25 cellular contexts compared by ENCODE assay signal in the genomic region with DNA sequence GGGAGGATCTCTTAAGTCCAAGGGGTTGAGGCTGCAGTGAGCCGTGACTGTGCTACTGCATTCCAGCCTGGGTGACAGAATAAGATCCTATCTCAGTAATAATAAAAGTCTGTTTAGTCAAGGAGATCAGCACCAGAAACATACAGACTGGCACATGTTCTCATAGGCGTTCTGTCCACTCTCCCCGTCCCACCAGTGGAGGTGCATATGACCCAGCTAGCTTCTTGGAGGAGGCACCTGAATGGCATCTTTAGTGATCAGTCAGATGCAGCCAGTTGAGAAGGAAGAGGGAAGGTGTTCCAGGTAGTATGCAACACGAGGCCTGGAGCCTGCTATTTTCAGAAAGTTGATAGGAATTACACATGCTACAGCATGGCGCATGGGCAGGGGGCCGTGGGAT. TPM values are rescaled to one million over a fixed set of nuclear protein-coding genes. Genes with fewer than 3 reads are reported as not detected.
DNase-seq lines count a peak whose midpoint lies in the region; ATAC-seq and TF ChIP-seq lines count a peak whose summit lies in the region.
"Had no signal": no experiment of that assay in that cellular context is flagged by ENCODE, and none has a peak within 500 bp of the region (broad histone marks: within the 10 kb centered on the region; RNA-seq: fewer than 3 reads in every experiment).

No MANE protein-coding gene starts in this region.

- no peaks in the 10 kb centered on the region for H3K27me3 ChIP-seq in HL-60 (ENCODE audit: insufficient read depth, poor library complexity, severe bottlenecking)
- H3K27me3 ChIP-seq in neutrophil: no peaks in the 10 kb centered on the region
- H3K27me3 ChIP-seq in GM23248 (replicated peaks; ENCODE audit: insufficient read depth): no peaks in the 10 kb centered on the region
- H3K27me3 ChIP-seq: sigmoid colon had no signal

- no peaks in the 10 kb centered on the region for H3K79me2 ChIP-seq in GM23248 (ENCODE audit: insufficient read depth)

- H3K4me1 Mint-ChIP-seq in T-helper 1 cell treated with Interleukin-12 subunit alpha and Interleukin-12 subunit beta and Interleukin-4 antibody, amounts not matched to agents 30 μg/mL and 1 μg/mL, for 36 hours (ENCODE audit: low read depth): peaks cover 37% of the 10 kb centered on the region
- H3K4me1 Mint-ChIP-seq in effector memory CD8-positive, alpha-beta T cell (ENCODE audit: low read depth in 2 of 2): peaks cover 62 to 76% of the 10 kb centered on the region in 2 donors
- H3K4me1 Mint-ChIP-seq in activated T-helper 2 cell treated with anti-CD3 and anti-CD28 coated beads, Interferon-gamma antibody, Interleukin-2, Interleukin-4, amounts not matched to agents 10 μg/mL and 5 μg/mL and 100 μg/mL, durations not matched to agents 14 hours and 24 hours and 36 hours (ENCODE audit: low read depth): peaks cover 24% of the 10 kb centered on the region

- TF ChIP-seq CTCF in HL-60 (IDR thresholded peaks at IDR 0.05; ENCODE audit: insufficient read depth, low read length) (no peak), neutrophil (IDR thresholded peaks at IDR 0.05) (no peak)

- H3K4me3 ChIP-seq in HL-60 (replicated peaks; ENCODE audit: insufficient read depth, low read length) (no peak overlapping the region), neutrophil (ENCODE audit: low read depth in 1 of 2, low read length in 1 of 2) (peak overlapping the region; percentile 49 to 59), GM23248 (no peak overlapping the region)
- H3K4me3 ChIP-seq: psoas muscle, sigmoid colon had no signal

- 69 to 76% methylated on average over 6 of the region's 6 CpGs for WGBS in GM23248 (ENCODE audit: low coverage in 1 of 2, low lambda C conversion rate in 2 of 2, missing lambda C conversion rate in 2 of 2), 2 experiments

- H3K36me3 ChIP-seq in neutrophil (peaks cover 9% of the 10 kb centered on the region), GM23248 (ENCODE audit: low read depth) (no peaks in the 10 kb centered on the region)

- peak overlapping the region; percentile 7 for H3K27ac Mint-ChIP-seq in T-helper 1 cell treated with Interleukin-12 subunit alpha and Interleukin-12 subunit beta and Interleukin-4 antibody, amounts not matched to agents 30 μg/mL and 1 μg/mL, for 36 hours
- H3K27ac Mint-ChIP-seq in effector memory CD8-positive, alpha-beta T cell: peak overlapping the region; percentile 93 to 95
- no peak overlapping the region for H3K27ac Mint-ChIP-seq in activated T-helper 2 cell treated with anti-CD3 and anti-CD28 coated beads, Interferon-gamma antibody, Interleukin-2, Interleukin-4, amounts not matched to agents 10 μg/mL and 5 μg/mL and 100 μg/mL, durations not matched to agents 14 hours and 24 hours and 36 hours
- H3K27ac Mint-ChIP-seq: memory B cell had no signal

- DNase-seq in T-helper 1 cell: no peak
- DNase-seq in HL-60 (ENCODE audit: low read depth in 1 of 2, low spot score in 1 of 2): no peak
- DNase-seq in effector memory CD8-positive, alpha-beta T cell: no peak
- DNase-seq in SW480 (ENCODE audit: low spot score): no peak
- DNase-seq in GM23248: no peak
- DNase-seq in activated T-helper 2 cell treated with anti-CD3 and anti-CD28 coated beads, Interferon-gamma antibody, Interleukin-2, Interleukin-4, amounts not matched to agents 10 μg/mL and 5 μg/mL and 100 μg/mL, durations not matched to agents 14 hours and 24 hours and 36 hours (ENCODE audit: low spot score): no peak
- DNase-seq: activated naive CD4-positive, alpha-beta T cell treated with anti-CD3 and anti-CD28 coated beads, Interleukin-2, amount 50 U/mL, for 16 hours; activated T-cell treated with anti-CD3 and anti-CD28 coated beads, Interleukin-2, amount 50 U/mL, for 4 hours; anterior cingulate cortex; NCI-H1105; NCI-H187 treated with DMSO at 0.1 percent for 48 hours; NCI-H524 treated with DMSO at 0.1 percent for 48 hours; NK-92 treated with Interleukin-12 subunit alpha and Interleukin-12 subunit beta, amount 100 ng/mL, for 24 hours; occipital lobe; psoas muscle; SHP77; sigmoid colon; stimulated activated CD4-positive, alpha-beta T cell treated with anti-CD3 and anti-CD28 coated beads, Interleukin-15, amount 100 ng/mL, for 24 hours; stimulated activated naive CD4-positive, alpha-beta T cell treated with Interleukin-2 at 50 U/mL for 16 hours had no signal

- peaks cover 28% of the 10 kb centered on the region for H3K9me3 Mint-ChIP-seq in T-helper 1 cell treated with Interleukin-12 subunit alpha and Interleukin-12 subunit beta and Interleukin-4 antibody, amounts not matched to agents 30 μg/mL and 1 μg/mL, for 36 hours
- H3K9me3 Mint-ChIP-seq in effector memory CD8-positive, alpha-beta T cell: peaks cover 9 to 18% of the 10 kb centered on the region in 2 donors
- peaks cover 27% of the 10 kb centered on the region for H3K9me3 Mint-ChIP-seq in activated T-helper 2 cell treated with anti-CD3 and anti-CD28 coated beads, Interferon-gamma antibody, Interleukin-2, Interleukin-4, amounts not matched to agents 10 μg/mL and 5 μg/mL and 100 μg/mL, durations not matched to agents 14 hours and 24 hours and 36 hours

- H3K27me3 Mint-ChIP-seq in T-helper 1 cell treated with Interleukin-12 subunit alpha and Interleukin-12 subunit beta and Interleukin-4 antibody, amounts not matched to agents 30 μg/mL and 1 μg/mL, for 36 hours (ENCODE audit: low read depth): no peaks in the 10 kb centered on the region
- H3K27me3 Mint-ChIP-seq in effector memory CD8-positive, alpha-beta T cell: no peaks in the 10 kb centered on the region
- H3K27me3 Mint-ChIP-seq in activated T-helper 2 cell treated with anti-CD3 and anti-CD28 coated beads, Interferon-gamma antibody, Interleukin-2, Interleukin-4, amounts not matched to agents 10 μg/mL and 5 μg/mL and 100 μg/mL, durations not matched to agents 14 hours and 24 hours and 36 hours (ENCODE audit: low read depth): no peaks in the 10 kb centered on the region
- H3K27me3 Mint-ChIP-seq: memory B cell had no signal

- H3K27ac ChIP-seq in HL-60 (replicated peaks) (peak overlapping the region; percentile 64), neutrophil (peak overlapping the region; percentile 96), GM23248 (no peak overlapping the region)
- H3K27ac ChIP-seq: 22Rv1, psoas muscle had no signal

- intact Hi-C loops in activated T-helper 2 cell treated with anti-CD3 and anti-CD28 coated beads, Interferon-gamma antibody, Interleukin-2, Interleukin-4, amounts not matched to agents 10 μg/mL and 5 μg/mL and 100 μg/mL, durations not matched to agents 14 hours and 24 hours and 36 hours (cut with micrococcal nuclease): no loop called here

- H2AFZ ChIP-seq in GM23248: no peak overlapping the region

- no peaks in the 10 kb centered on the region for H4K20me1 ChIP-seq in GM23248 (ENCODE audit: insufficient read depth)

- H3K4me2 ChIP-seq in GM23248 (ENCODE audit: unreplicated experiment): no peak overlapping the region

- peak overlapping the region; percentile 45 for H3K4me3 Mint-ChIP-seq in T-helper 1 cell treated with Interleukin-12 subunit alpha and Interleukin-12 subunit beta and Interleukin-4 antibody, amounts not matched to agents 30 μg/mL and 1 μg/mL, for 36 hours
- H3K4me3 Mint-ChIP-seq in effector memory CD8-positive, alpha-beta T cell: peak overlapping the region; percentile 61 to 76
- no peak overlapping the region for H3K4me3 Mint-ChIP-seq in activated T-helper 2 cell treated with anti-CD3 and anti-CD28 coated beads, Interferon-gamma antibody, Interleukin-2, Interleukin-4, amounts not matched to agents 10 μg/mL and 5 μg/mL and 100 μg/mL, durations not matched to agents 14 hours and 24 hours and 36 hours (ENCODE audit: low read depth)

- H3K9ac ChIP-seq in GM23248: no peak overlapping the region

- no peaks in the 10 kb centered on the region for H3K9me3 ChIP-seq in neutrophil
- H3K9me3 ChIP-seq in GM23248 (ENCODE audit: low read depth): no peaks in the 10 kb centered on the region
- H3K9me3 ChIP-seq: psoas muscle, sigmoid colon had no signal

- peaks cover 36% of the 10 kb centered on the region for H3K36me3 Mint-ChIP-seq in T-helper 1 cell treated with Interleukin-12 subunit alpha and Interleukin-12 subunit beta and Interleukin-4 antibody, amounts not matched to agents 30 μg/mL and 1 μg/mL, for 36 hours (ENCODE audit: low read depth)
- peaks cover 8% of the 10 kb centered on the region for H3K36me3 Mint-ChIP-seq in effector memory CD8-positive, alpha-beta T cell (ENCODE audit: insufficient read depth)
- H3K36me3 Mint-ChIP-seq in activated T-helper 2 cell treated with anti-CD3 and anti-CD28 coated beads, Interferon-gamma antibody, Interleukin-2, Interleukin-4, amounts not matched to agents 10 μg/mL and 5 μg/mL and 100 μg/mL, durations not matched to agents 14 hours and 24 hours and 36 hours (ENCODE audit: low read depth): peaks cover 58% of the 10 kb centered on the region

- in situ Hi-C loops in GM23248 (cut with MboI): no loop called here

- ATAC-seq in effector memory CD8-positive, alpha-beta T cell (replicated peaks): no peak
- ATAC-seq: activated CD4-positive, CD25-positive, alpha-beta regulatory T cell treated with anti-CD3 and anti-CD28 coated beads, Interleukin-2, amount 50 U/mL, for 24 hours; activated T-cell treated with anti-CD3 and anti-CD28 coated beads, Interleukin-2, amount 50 U/mL, for 4 hours; left lobe of liver had no signal

- peaks cover 68 to 88% of the 10 kb centered on the region in 2 experiments for H3K4me1 ChIP-seq in neutrophil (ENCODE audit: control insufficient read depth in 1 of 2, insufficient read depth in 1 of 2, low read depth in 1 of 2, low read length in 1 of 2)
- no peaks in the 10 kb centered on the region for H3K4me1 ChIP-seq in GM23248 (ENCODE audit: insufficient read depth)

- no peaks in the 10 kb centered on the region for H3F3A ChIP-seq in GM23248 (ENCODE audit: insufficient read depth)

- no peaks in the 10 kb centered on the region for H3K9me2 ChIP-seq in GM23248 (ENCODE audit: insufficient read depth)

RNA-seq across cellular contexts. Expression of a gene that starts 45.3 kb away (rescaled TPM):
- 6.6 and 7.3 TPM in 2 replicates for total RNA-seq in GM23248 (2014; rRNA removed; shearing (Covaris generic))
- polyA plus RNA-seq in GM23248 (2016; fragmentation: Nextera tagmentation; extraction: Ambion mirVana): 5.9 and 11.0 TPM in 2 replicates
- 9.8 and 16.5 TPM in 2 replicates for total RNA-seq in activated T-helper 2 cell treated with anti-CD3 and anti-CD28 coated beads, Interferon-gamma antibody, Interleukin-2, Interleukin-4, amounts not matched to agents 10 μg/mL and 5 μg/mL and 100 μg/mL, durations not matched to agents 14 hours and 24 hours and 36 hours

Comparison
In these comparisons a context has a peak if more than half of its experiments do, and no peak if none do; other contexts are left out.
1. H3K4me3 ChIP-seq: peak in neutrophil (2 of 2); none in HL-60 (single experiment) and GM23248 (single experiment).